In the genomic region with DNA sequence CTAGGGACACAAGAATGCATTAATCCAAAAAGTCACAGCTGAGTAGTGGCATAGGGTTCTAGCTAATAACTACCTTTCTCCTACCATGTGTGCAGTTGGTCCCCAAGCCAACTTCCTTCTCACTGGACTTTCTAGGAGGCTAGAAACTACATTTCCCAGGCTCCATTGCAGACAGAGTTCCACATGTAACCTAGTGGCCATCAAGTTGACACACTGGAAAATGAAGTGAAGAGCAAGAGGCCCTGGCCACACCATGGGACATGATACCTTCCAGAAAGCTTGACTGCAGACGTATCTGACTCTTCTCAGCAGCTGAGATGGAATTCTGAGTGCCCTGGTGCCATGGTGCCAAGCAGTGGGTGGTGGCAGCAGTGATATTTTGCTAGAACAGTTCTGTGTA, we compare ENCODE assay signal across 24 cellular contexts. TPM values are rescaled to one million over a fixed set of nuclear protein-coding genes. Genes with fewer than 3 reads are reported as not detected.
"Had no signal": no experiment of that assay in that cellular context is flagged by ENCODE, and none has a peak within 500 bp of the region (broad histone marks: within the 10 kb centered on the region; RNA-seq: fewer than 3 reads in every experiment).

No MANE protein-coding gene starts in this region.

- ATAC-seq: activated CD4-positive, CD25-positive, alpha-beta regulatory T cell treated with anti-CD3 and anti-CD28 coated beads, Interleukin-2, amount 50 U/mL, for 24 hours; activated naive CD8-positive, alpha-beta T cell treated with anti-CD3 and anti-CD28 coated beads, Interleukin-2, amount 50 U/mL, for 24 hours; body of pancreas; left lobe of liver; lower lobe of right lung; naive thymus-derived CD4-positive, alpha-beta T cell had no signal

- H3K4me3 Mint-ChIP-seq: activated CD4-positive, alpha-beta memory T cell treated with anti-CD3 and anti-CD28 coated beads, Interleukin-2, amount 10 ng/mL, durations not matched to agents 7 days and 5 days; activated CD4-positive, alpha-beta T cell treated with anti-CD3 and anti-CD28 coated beads, Interleukin-2, amount 10 ng/mL, durations not matched to agents 24 days and 14 days; activated naive CD8-positive, alpha-beta T cell treated with anti-CD3 and anti-CD28 coated beads, Interleukin-2, amount 50 U/mL, for 24 hours; activated T-helper 1 cell treated with anti-CD3 and anti-CD28 coated beads, Interleukin-12 subunit alpha, Interleukin-12 subunit beta, Interleukin-2, Interleukin-4 antibody, amounts not matched to agents 30 ng/mL and 10 ng/mL and 1 ng/mL, durations not matched to agents 14 hours and 24 hours and 36 hours; immature natural killer cell; naive thymus-derived CD4-positive, alpha-beta T cell; neural crest cell had no signal

- H3K9me3 ChIP-seq: body of pancreas, lower lobe of right lung, thoracic aorta, upper lobe of left lung had no signal

- H3K27ac ChIP-seq: body of pancreas, lower lobe of right lung, thoracic aorta, upper lobe of left lung had no signal

- H3K36me3 ChIP-seq: lower lobe of right lung, thoracic aorta, upper lobe of left lung had no signal

- H3K4me1 ChIP-seq: upper lobe of left lung had no signal

- H3K27me3 Mint-ChIP-seq: activated CD4-positive, alpha-beta memory T cell treated with anti-CD3 and anti-CD28 coated beads, Interleukin-2, amount 10 ng/mL, durations not matched to agents 7 days and 5 days; activated naive CD8-positive, alpha-beta T cell treated with anti-CD3 and anti-CD28 coated beads, Interleukin-2, amount 50 U/mL, for 24 hours had no signal

- H3K27ac Mint-ChIP-seq: activated CD4-positive, alpha-beta memory T cell treated with anti-CD3 and anti-CD28 coated beads, Interleukin-2, amount 10 ng/mL, durations not matched to agents 7 days and 5 days; activated CD4-positive, alpha-beta T cell treated with anti-CD3 and anti-CD28 coated beads, Interleukin-2, amount 10 ng/mL, durations not matched to agents 24 days and 14 days; activated naive CD8-positive, alpha-beta T cell treated with anti-CD3 and anti-CD28 coated beads, Interleukin-2, amount 50 U/mL, for 24 hours; activated T-helper 1 cell treated with anti-CD3 and anti-CD28 coated beads, Interleukin-12 subunit alpha, Interleukin-12 subunit beta, Interleukin-2, Interleukin-4 antibody, amounts not matched to agents 30 ng/mL and 10 ng/mL and 1 ng/mL, durations not matched to agents 14 hours and 24 hours and 36 hours; naive thymus-derived CD4-positive, alpha-beta T cell; progenitor cell of endocrine pancreas had no signal

- H3K9me3 Mint-ChIP-seq: activated CD4-positive, alpha-beta T cell treated with anti-CD3 and anti-CD28 coated beads, Interleukin-2, amount 10 ng/mL, durations not matched to agents 24 days and 14 days; activated naive CD8-positive, alpha-beta T cell treated with anti-CD3 and anti-CD28 coated beads, Interleukin-2, amount 50 U/mL, for 24 hours; activated T-helper 1 cell treated with anti-CD3 and anti-CD28 coated beads, Interleukin-12 subunit alpha, Interleukin-12 subunit beta, Interleukin-2, Interleukin-4 antibody, amounts not matched to agents 30 ng/mL and 10 ng/mL and 1 ng/mL, durations not matched to agents 14 hours and 24 hours and 36 hours; immature natural killer cell; neural crest cell had no signal

- H3K4me3 ChIP-seq: body of pancreas, lower lobe of right lung, thoracic aorta, upper lobe of left lung had no signal

- DNase-seq: activated CD4-positive, alpha-beta memory T cell treated with anti-CD3 and anti-CD28 coated beads, Interleukin-2, amount 10 ng/mL, durations not matched to agents 7 days and 5 days; activated CD4-positive, alpha-beta T cell treated with anti-CD3 and anti-CD28 coated beads, Interleukin-2, amount 10 ng/mL, durations not matched to agents 24 days and 14 days; activated gamma-delta T cell; activated naive CD4-positive, alpha-beta T cell treated with anti-CD3 and anti-CD28 coated beads, Interleukin-2, amount 50 U/mL, for 16 hours; activated naive CD8-positive, alpha-beta T cell treated with anti-CD3 and anti-CD28 coated beads, Interleukin-2, amount 50 U/mL, for 24 hours; body of pancreas; effector CD8-positive, alpha-beta T cell; foreskin melanocyte; immature natural killer cell; lower lobe of right lung; naive thymus-derived CD4-positive, alpha-beta T cell; occipital lobe; retina; stimulated activated CD4-positive, alpha-beta T cell treated with anti-CD3 and anti-CD28 coated beads, Interleukin-4, amount 100 ng/mL, for 1 hour; stimulated activated naive CD4-positive, alpha-beta T cell treated with Interleukin-2 at 50 U/mL for 16 hours; T-helper 9 cell; upper lobe of left lung had no signal

- H3K27me3 ChIP-seq: body of pancreas, upper lobe of left lung had no signal

- H3K4me1 Mint-ChIP-seq: activated CD4-positive, alpha-beta memory T cell treated with anti-CD3 and anti-CD28 coated beads, Interleukin-2, amount 10 ng/mL, durations not matched to agents 7 days and 5 days; activated CD4-positive, alpha-beta T cell treated with anti-CD3 and anti-CD28 coated beads, Interleukin-2, amount 10 ng/mL, durations not matched to agents 24 days and 14 days; activated naive CD8-positive, alpha-beta T cell treated with anti-CD3 and anti-CD28 coated beads, Interleukin-2, amount 50 U/mL, for 24 hours; immature natural killer cell; naive thymus-derived CD4-positive, alpha-beta T cell had no signal

RNA-seq across cellular contexts. Expression of a gene that starts 49.8 kb away (rescaled TPM):
- total RNA-seq: chondrocyte, progenitor cell of endocrine pancreas had no signal
